In the genomic region with DNA sequence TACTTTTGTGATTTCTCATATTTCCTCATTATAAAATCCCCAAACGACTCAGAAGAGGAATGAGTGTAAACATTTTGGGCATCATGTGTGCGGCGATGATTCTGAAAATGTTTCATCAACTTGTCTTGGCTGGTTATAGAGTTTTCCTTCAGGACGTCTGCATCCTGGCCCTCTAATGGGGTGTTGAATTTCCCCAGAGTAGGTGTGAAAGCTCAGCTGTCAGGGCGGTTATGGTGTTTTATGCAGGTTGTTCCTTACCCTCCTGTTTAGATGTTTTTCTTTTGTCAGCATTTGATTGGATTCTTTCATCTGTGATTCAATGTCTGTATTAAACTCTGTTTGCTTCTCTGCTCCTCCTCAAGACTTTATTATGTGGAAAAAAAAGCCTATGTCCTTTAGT, we compare ENCODE assay signal across 1 cellular context.
TF ChIP-seq lines count a peak whose summit lies in the region.

No MANE protein-coding gene starts in this region.

TF ChIP-seq in GM23338, 12 proteins besides CTCF, POLR2A, EP300 and RAD21 (continued from another document):
- TF ChIP-seq, protein P1, sequence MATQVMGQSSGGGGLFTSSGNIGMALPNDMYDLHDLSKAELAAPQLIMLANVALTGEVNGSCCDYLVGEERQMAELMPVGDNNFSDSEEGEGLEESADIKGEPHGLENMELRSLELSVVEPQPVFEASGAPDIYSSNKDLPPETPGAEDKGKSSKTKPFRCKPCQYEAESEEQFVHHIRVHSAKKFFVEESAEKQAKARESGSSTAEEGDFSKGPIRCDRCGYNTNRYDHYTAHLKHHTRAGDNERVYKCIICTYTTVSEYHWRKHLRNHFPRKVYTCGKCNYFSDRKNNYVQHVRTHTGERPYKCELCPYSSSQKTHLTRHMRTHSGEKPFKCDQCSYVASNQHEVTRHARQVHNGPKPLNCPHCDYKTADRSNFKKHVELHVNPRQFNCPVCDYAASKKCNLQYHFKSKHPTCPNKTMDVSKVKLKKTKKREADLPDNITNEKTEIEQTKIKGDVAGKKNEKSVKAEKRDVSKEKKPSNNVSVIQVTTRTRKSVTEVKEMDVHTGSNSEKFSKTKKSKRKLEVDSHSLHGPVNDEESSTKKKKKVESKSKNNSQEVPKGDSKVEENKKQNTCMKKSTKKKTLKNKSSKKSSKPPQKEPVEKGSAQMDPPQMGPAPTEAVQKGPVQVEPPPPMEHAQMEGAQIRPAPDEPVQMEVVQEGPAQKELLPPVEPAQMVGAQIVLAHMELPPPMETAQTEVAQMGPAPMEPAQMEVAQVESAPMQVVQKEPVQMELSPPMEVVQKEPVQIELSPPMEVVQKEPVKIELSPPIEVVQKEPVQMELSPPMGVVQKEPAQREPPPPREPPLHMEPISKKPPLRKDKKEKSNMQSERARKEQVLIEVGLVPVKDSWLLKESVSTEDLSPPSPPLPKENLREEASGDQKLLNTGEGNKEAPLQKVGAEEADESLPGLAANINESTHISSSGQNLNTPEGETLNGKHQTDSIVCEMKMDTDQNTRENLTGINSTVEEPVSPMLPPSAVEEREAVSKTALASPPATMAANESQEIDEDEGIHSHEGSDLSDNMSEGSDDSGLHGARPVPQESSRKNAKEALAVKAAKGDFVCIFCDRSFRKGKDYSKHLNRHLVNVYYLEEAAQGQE (IDR thresholded peaks at IDR 0.05; ENCODE audit: unreplicated experiment): no peak
- TF ChIP-seq JUNB (IDR thresholded peaks at IDR 0.05; ENCODE audit: unreplicated experiment) (no peak), ZNF331 (CRISPR knock-in tag; IDR thresholded peaks at IDR 0.05; ENCODE audit: low read depth) (no peak), STAT1 (IDR thresholded peaks at IDR 0.05; ENCODE audit: unreplicated experiment) (no peak), NANOG (IDR thresholded peaks at IDR 0.05; ENCODE audit: borderline replicate concordance) (no peak), CREB1 (CRISPR knock-in tag; IDR thresholded peaks at IDR 0.05; ENCODE audit: low read depth) (no peak), ZNF114 (CRISPR knock-in tag; IDR thresholded peaks at IDR 0.05) (no peak)
- TF ChIP-seq, protein P2, sequence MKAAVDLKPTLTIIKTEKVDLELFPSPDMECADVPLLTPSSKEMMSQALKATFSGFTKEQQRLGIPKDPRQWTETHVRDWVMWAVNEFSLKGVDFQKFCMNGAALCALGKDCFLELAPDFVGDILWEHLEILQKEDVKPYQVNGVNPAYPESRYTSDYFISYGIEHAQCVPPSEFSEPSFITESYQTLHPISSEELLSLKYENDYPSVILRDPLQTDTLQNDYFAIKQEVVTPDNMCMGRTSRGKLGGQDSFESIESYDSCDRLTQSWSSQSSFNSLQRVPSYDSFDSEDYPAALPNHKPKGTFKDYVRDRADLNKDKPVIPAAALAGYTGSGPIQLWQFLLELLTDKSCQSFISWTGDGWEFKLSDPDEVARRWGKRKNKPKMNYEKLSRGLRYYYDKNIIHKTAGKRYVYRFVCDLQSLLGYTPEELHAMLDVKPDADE (IDR thresholded peaks at IDR 0.05): no peak
